In the genomic region with DNA sequence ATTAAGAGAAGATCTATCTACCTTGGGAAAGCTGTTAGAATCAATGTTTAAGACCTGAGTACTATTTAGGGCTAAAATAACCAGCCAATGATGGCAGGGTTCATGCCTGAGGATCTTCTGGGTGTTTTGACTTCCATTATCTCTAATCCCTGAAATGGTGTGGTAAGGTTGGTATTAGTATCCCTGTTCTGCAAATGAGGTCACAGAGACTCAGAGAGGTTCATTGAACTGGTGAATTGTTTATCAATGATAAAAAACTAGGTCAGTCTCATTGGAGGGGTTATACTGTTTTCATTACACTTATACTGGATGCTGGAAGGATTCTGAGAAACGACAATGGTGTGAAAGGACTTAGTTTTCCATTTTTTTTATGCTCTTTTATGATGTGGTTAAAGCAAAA, we compare ENCODE assay signal across 1 cellular context.
TF ChIP-seq lines count a peak whose summit lies in the region.

No MANE protein-coding gene starts in this region.

TF ChIP-seq in GM23338, 12 proteins besides CTCF, POLR2A, EP300 and RAD21 (continued from another document):
- TF ChIP-seq, protein P1, sequence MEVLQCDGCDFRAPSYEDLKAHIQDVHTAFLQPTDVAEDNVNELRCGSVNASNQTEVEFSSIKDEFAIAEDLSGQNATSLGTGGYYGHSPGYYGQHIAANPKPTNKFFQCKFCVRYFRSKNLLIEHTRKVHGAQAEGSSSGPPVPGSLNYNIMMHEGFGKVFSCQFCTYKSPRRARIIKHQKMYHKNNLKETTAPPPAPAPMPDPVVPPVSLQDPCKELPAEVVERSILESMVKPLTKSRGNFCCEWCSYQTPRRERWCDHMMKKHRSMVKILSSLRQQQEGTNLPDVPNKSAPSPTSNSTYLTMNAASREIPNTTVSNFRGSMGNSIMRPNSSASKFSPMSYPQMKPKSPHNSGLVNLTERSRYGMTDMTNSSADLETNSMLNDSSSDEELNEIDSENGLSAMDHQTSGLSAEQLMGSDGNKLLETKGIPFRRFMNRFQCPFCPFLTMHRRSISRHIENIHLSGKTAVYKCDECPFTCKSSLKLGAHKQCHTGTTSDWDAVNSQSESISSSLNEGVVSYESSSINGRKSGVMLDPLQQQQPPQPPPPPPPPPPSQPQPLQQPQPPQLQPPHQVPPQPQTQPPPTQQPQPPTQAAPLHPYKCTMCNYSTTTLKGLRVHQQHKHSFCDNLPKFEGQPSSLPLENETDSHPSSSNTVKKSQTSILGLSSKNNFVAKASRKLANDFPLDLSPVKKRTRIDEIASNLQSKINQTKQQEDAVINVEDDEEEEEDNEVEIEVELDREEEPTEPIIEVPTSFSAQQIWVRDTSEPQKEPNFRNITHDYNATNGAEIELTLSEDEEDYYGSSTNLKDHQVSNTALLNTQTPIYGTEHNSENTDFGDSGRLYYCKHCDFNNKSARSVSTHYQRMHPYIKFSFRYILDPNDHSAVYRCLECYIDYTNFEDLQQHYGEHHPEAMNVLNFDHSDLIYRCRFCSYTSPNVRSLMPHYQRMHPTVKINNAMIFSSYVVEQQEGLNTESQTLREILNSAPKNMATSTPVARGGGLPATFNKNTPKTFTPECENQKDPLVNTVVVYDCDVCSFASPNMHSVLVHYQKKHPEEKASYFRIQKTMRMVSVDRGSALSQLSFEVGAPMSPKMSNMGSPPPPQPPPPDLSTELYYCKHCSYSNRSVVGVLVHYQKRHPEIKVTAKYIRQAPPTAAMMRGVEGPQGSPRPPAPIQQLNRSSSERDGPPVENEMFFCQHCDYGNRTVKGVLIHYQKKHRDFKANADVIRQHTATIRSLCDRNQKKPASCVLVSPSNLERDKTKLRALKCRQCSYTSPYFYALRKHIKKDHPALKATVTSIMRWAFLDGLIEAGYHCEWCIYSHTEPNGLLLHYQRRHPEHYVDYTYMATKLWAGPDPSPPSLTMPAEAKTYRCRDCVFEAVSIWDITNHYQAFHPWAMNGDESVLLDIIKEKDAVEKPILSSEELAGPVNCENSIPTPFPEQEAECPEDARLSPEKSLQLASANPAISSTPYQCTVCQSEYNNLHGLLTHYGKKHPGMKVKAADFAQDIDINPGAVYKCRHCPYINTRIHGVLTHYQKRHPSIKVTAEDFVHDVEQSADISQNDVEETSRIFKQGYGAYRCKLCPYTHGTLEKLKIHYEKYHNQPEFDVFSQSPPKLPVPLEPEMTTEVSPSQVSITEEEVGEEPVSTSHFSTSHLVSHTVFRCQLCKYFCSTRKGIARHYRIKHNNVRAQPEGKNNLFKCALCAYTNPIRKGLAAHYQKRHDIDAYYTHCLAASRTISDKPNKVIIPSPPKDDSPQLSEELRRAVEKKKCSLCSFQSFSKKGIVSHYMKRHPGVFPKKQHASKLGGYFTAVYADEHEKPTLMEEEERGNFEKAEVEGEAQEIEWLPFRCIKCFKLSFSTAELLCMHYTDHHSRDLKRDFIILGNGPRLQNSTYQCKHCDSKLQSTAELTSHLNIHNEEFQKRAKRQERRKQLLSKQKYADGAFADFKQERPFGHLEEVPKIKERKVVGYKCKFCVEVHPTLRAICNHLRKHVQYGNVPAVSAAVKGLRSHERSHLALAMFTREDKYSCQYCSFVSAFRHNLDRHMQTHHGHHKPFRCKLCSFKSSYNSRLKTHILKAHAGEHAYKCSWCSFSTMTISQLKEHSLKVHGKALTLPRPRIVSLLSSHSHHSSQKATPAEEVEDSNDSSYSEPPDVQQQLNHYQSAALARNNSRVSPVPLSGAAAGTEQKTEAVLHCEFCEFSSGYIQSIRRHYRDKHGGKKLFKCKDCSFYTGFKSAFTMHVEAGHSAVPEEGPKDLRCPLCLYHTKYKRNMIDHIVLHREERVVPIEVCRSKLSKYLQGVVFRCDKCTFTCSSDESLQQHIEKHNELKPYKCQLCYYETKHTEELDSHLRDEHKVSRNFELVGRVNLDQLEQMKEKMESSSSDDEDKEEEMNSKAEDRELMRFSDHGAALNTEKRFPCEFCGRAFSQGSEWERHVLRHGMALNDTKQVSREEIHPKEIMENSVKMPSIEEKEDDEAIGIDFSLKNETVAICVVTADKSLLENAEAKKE (CRISPR knock-in tag; IDR thresholded peaks at IDR 0.05), result no peak
- TF ChIP-seq EZH2 (IDR thresholded peaks at IDR 0.05; ENCODE audit: low read depth, unreplicated experiment) (no peak), JUNB (IDR thresholded peaks at IDR 0.05; ENCODE audit: unreplicated experiment) (no peak), ZNF331 (CRISPR knock-in tag; IDR thresholded peaks at IDR 0.05; ENCODE audit: low read depth) (no peak), NANOG (IDR thresholded peaks at IDR 0.05; ENCODE audit: borderline replicate concordance) (no peak), CREB1 (CRISPR knock-in tag; IDR thresholded peaks at IDR 0.05; ENCODE audit: low read depth) (no peak), EZH2phosphoT487 (IDR thresholded peaks at IDR 0.05; ENCODE audit: unreplicated experiment) (no peak)
- TF ChIP-seq, protein P2, sequence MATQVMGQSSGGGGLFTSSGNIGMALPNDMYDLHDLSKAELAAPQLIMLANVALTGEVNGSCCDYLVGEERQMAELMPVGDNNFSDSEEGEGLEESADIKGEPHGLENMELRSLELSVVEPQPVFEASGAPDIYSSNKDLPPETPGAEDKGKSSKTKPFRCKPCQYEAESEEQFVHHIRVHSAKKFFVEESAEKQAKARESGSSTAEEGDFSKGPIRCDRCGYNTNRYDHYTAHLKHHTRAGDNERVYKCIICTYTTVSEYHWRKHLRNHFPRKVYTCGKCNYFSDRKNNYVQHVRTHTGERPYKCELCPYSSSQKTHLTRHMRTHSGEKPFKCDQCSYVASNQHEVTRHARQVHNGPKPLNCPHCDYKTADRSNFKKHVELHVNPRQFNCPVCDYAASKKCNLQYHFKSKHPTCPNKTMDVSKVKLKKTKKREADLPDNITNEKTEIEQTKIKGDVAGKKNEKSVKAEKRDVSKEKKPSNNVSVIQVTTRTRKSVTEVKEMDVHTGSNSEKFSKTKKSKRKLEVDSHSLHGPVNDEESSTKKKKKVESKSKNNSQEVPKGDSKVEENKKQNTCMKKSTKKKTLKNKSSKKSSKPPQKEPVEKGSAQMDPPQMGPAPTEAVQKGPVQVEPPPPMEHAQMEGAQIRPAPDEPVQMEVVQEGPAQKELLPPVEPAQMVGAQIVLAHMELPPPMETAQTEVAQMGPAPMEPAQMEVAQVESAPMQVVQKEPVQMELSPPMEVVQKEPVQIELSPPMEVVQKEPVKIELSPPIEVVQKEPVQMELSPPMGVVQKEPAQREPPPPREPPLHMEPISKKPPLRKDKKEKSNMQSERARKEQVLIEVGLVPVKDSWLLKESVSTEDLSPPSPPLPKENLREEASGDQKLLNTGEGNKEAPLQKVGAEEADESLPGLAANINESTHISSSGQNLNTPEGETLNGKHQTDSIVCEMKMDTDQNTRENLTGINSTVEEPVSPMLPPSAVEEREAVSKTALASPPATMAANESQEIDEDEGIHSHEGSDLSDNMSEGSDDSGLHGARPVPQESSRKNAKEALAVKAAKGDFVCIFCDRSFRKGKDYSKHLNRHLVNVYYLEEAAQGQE (IDR thresholded peaks at IDR 0.05; ENCODE audit: unreplicated experiment), result no peak
- TF ChIP-seq, protein P3, sequence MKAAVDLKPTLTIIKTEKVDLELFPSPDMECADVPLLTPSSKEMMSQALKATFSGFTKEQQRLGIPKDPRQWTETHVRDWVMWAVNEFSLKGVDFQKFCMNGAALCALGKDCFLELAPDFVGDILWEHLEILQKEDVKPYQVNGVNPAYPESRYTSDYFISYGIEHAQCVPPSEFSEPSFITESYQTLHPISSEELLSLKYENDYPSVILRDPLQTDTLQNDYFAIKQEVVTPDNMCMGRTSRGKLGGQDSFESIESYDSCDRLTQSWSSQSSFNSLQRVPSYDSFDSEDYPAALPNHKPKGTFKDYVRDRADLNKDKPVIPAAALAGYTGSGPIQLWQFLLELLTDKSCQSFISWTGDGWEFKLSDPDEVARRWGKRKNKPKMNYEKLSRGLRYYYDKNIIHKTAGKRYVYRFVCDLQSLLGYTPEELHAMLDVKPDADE (IDR thresholded peaks at IDR 0.05), result no peak
